In genomic region chr14:79483472-79483871, GRCh38 we compare ENCODE assay signal across 19 cellular contexts.
DNase-seq lines count a peak whose midpoint lies in the region; ATAC-seq and TF ChIP-seq lines count a peak whose summit lies in the region.
"Had no signal": no experiment of that assay in that cellular context is flagged by ENCODE, and none has a peak within 500 bp of the region (broad histone marks: within the 10 kb centered on the region; RNA-seq: fewer than 3 reads in every experiment).

No MANE protein-coding gene starts in this region.

- peaks cover 2% of the 10 kb centered on the region for H3K9me3 Mint-ChIP-seq in neural progenitor cell
- H3K9me3 Mint-ChIP-seq in activated T-cell treated with anti-CD3 and anti-CD28 coated beads, Interleukin-2, amount 50 U/mL, for 4 hours: peaks cover 4% of the 10 kb centered on the region
- H3K9me3 Mint-ChIP-seq in CD8-positive, alpha-beta T cell: peaks cover 2% of the 10 kb centered on the region
- H3K9me3 Mint-ChIP-seq: stimulated activated memory B cell treated with anti-CD40 and anti-IgM and Interleukin-4, amounts not matched to agents 10 μg/mL and 1 μg/mL and 100 μg/mL, for 72 hours had no signal

- no peak for TF ChIP-seq RAD21 in IMR-90 (IDR thresholded peaks at IDR 0.05; ENCODE audit: low read length)

- H3K79me2 ChIP-seq in neural progenitor cell (ENCODE audit: low read depth): no peaks in the 10 kb centered on the region

- intact Hi-C loops in IMR-90 (cut with micrococcal nuclease): no loop called here
- intact Hi-C loops in CD8-positive, alpha-beta T cell (cut with DNase I, micrococcal nuclease): no loop called here

- H3K27ac Mint-ChIP-seq in neural progenitor cell: peak overlapping the region; percentile 50
- no peak overlapping the region for H3K27ac Mint-ChIP-seq in CD8-positive, alpha-beta T cell
- H3K27ac Mint-ChIP-seq: IgD-negative memory B cell; stimulated activated memory B cell treated with anti-CD40 and anti-IgM and Interleukin-4, amounts not matched to agents 10 μg/mL and 1 μg/mL and 100 μg/mL, for 72 hours had no signal

- H3K4me1 ChIP-seq in IMR-90 (ENCODE audit: control insufficient read depth, insufficient read depth, low read length) (no peaks in the 10 kb centered on the region; the same call in 1 of the 2 replicates), neural progenitor cell (peaks cover 40% of the 10 kb centered on the region), HAP-1 (no peaks in the 10 kb centered on the region)
- H3K4me1 ChIP-seq in CD8-positive, alpha-beta T cell (ENCODE audit: insufficient read depth, low read length): no peaks in the 10 kb centered on the region
- H3K4me1 ChIP-seq: BLaER1 treated with 17β-estradiol and CSF1 and Interleukin-3, amounts not matched to agents 10 nM and 100 nM; body of pancreas had no signal

- no TSS peak for BruUV-seq in IMR-90 (replicated peaks; lab: Mats Ljungman, UMichigan)

- H3K27ac ChIP-seq in IMR-90 (ENCODE audit: insufficient read depth, low read length) (no peak overlapping the region), neural progenitor cell (no peak overlapping the region)
- no peak overlapping the region for H3K27ac ChIP-seq in CD8-positive, alpha-beta T cell (ENCODE audit: low read depth, low read length)
- H3K27ac ChIP-seq: BLaER1 treated with 17β-estradiol and CSF1 and Interleukin-3, amounts not matched to agents 10 nM and 100 nM; body of pancreas had no signal

- H3K9ac ChIP-seq in IMR-90 (ENCODE audit: low read depth, low read length): no peak overlapping the region
- H3K9ac ChIP-seq in neural progenitor cell: no peak overlapping the region
- H3K9ac ChIP-seq: BLaER1 treated with 17β-estradiol and CSF1 and Interleukin-3, amounts not matched to agents 10 nM and 100 nM had no signal

- H3K36me3 Mint-ChIP-seq in neural progenitor cell: no peaks in the 10 kb centered on the region
- H3K36me3 Mint-ChIP-seq in activated T-cell treated with anti-CD3 and anti-CD28 coated beads, Interleukin-2, amount 50 U/mL, for 4 hours (ENCODE audit: insufficient read depth): no peaks in the 10 kb centered on the region
- H3K36me3 Mint-ChIP-seq in CD8-positive, alpha-beta T cell: no peaks in the 10 kb centered on the region
- H3K36me3 Mint-ChIP-seq: IgD-negative memory B cell; stimulated activated memory B cell treated with anti-CD40 and anti-IgM and Interleukin-4, amounts not matched to agents 10 μg/mL and 1 μg/mL and 100 μg/mL, for 72 hours had no signal

- no peak for TF ChIP-seq CTCF in IMR-90 (conservative IDR thresholded peaks at IDR 0.05; ENCODE audit: low read depth, low read length)
- TF ChIP-seq CTCF in cardiac fibroblast (IDR thresholded peaks at IDR 0.05; ENCODE audit: low read depth, low read length): no peak
- TF ChIP-seq CTCF in neural progenitor cell (IDR thresholded peaks at IDR 0.05): no peak
- TF ChIP-seq CTCF in CD8-positive, alpha-beta T cell (IDR thresholded peaks at IDR 0.05): no peak

- no peak overlapping the region for H3K4me3 Mint-ChIP-seq in neural progenitor cell
- no peak overlapping the region for H3K4me3 Mint-ChIP-seq in activated T-cell treated with anti-CD3 and anti-CD28 coated beads, Interleukin-2, amount 50 U/mL, for 4 hours
- H3K4me3 Mint-ChIP-seq in CD8-positive, alpha-beta T cell: no peak overlapping the region
- H3K4me3 Mint-ChIP-seq: IgD-negative memory B cell; stimulated activated memory B cell treated with anti-CD40 and anti-IgM and Interleukin-4, amounts not matched to agents 10 μg/mL and 1 μg/mL and 100 μg/mL, for 72 hours had no signal

- no peak overlapping the region; the same call in 2 of the 3 replicates for H2BK15ac ChIP-seq in IMR-90 (ENCODE audit: low read depth, low read length)

- peak; percentile 93 for ATAC-seq in IMR-90 (ENCODE audit: low read depth)
- no peak for ATAC-seq in activated T-cell treated with anti-CD3 and anti-CD28 coated beads, Interleukin-2, amount 50 U/mL, for 4 hours
- no peak for ATAC-seq in CD8-positive, alpha-beta T cell
- ATAC-seq: body of pancreas; left colon; stimulated activated memory B cell treated with anti-CD40 and anti-IgM and Interleukin-4, amounts not matched to agents 10 μg/mL and 1 μg/mL and 100 μg/mL, for 72 hours had no signal

- no peak overlapping the region for H2BK20ac ChIP-seq in IMR-90 (ENCODE audit: low read depth, low read length)

- H4K5ac ChIP-seq in IMR-90 (ENCODE audit: low read depth, low read length): no peak overlapping the region

- H3K18ac ChIP-seq in IMR-90 (ENCODE audit: low read depth, low read length): no peak overlapping the region

- peaks cover 3% of the 10 kb centered on the region; the same call in 1 of the 2 replicates for H3K9me1 ChIP-seq in IMR-90 (ENCODE audit: insufficient read depth, low read length)

- in situ Hi-C loops in IMR-90 (cut with MboI; ENCODE audit: low sequenced_read_pairs) (no loop called here), HAP-1 (cut with MboI; ENCODE audit: low sequenced_read_pairs) (no loop called here)

- H3K9me3 ChIP-seq in IMR-90 (ENCODE audit: control insufficient read depth, insufficient read depth, low read length): no peaks in the 10 kb centered on the region
- no peaks in the 10 kb centered on the region for H3K9me3 ChIP-seq in neural progenitor cell (ENCODE audit: low read depth)
- no peaks in the 10 kb centered on the region for H3K9me3 ChIP-seq in CD8-positive, alpha-beta T cell (ENCODE audit: low read length)
- no peaks in the 10 kb centered on the region for H3K9me3 ChIP-seq in HAP-1
- H3K9me3 ChIP-seq: BLaER1 treated with 17β-estradiol and CSF1 and Interleukin-3, amounts not matched to agents 10 nM and 100 nM; body of pancreas had no signal

- H3F3A ChIP-seq in neural progenitor cell (ENCODE audit: low read depth): peaks cover 4% of the 10 kb centered on the region

- peaks cover 31% of the 10 kb centered on the region for H3K4me1 Mint-ChIP-seq in neural progenitor cell
- H3K4me1 Mint-ChIP-seq in activated T-cell treated with anti-CD3 and anti-CD28 coated beads, Interleukin-2, amount 50 U/mL, for 4 hours (ENCODE audit: low read depth): no peaks in the 10 kb centered on the region
- H3K4me1 Mint-ChIP-seq in CD8-positive, alpha-beta T cell (ENCODE audit: low read depth): no peaks in the 10 kb centered on the region
- H3K4me1 Mint-ChIP-seq: IgD-negative memory B cell; stimulated activated memory B cell treated with anti-CD40 and anti-IgM and Interleukin-4, amounts not matched to agents 10 μg/mL and 1 μg/mL and 100 μg/mL, for 72 hours had no signal

- H3K56ac ChIP-seq in IMR-90 (ENCODE audit: extremely low read depth, insufficient read depth, low read length): no peak overlapping the region

- H3K36me3 ChIP-seq in IMR-90 (ENCODE audit: control insufficient read depth, insufficient read depth, low read length) (no peaks in the 10 kb centered on the region), neural progenitor cell (no peaks in the 10 kb centered on the region), HAP-1 (replicated peaks) (no peaks in the 10 kb centered on the region)
- H3K36me3 ChIP-seq in CD8-positive, alpha-beta T cell (ENCODE audit: insufficient read depth, low read length): no peaks in the 10 kb centered on the region
- H3K36me3 ChIP-seq: BLaER1 treated with 17β-estradiol and CSF1 and Interleukin-3, amounts not matched to agents 10 nM and 100 nM had no signal

- H3K4ac ChIP-seq in IMR-90 (ENCODE audit: low read depth, low read length): no peak overlapping the region

- H2BK120ac ChIP-seq in IMR-90 (ENCODE audit: low read depth, low read length): no peak overlapping the region

- H3K27me3 Mint-ChIP-seq in neural progenitor cell (ENCODE audit: insufficient read depth, low read depth): peaks cover 2% of the 10 kb centered on the region
- no peaks in the 10 kb centered on the region for H3K27me3 Mint-ChIP-seq in activated T-cell treated with anti-CD3 and anti-CD28 coated beads, Interleukin-2, amount 50 U/mL, for 4 hours (ENCODE audit: low read depth)
- H3K27me3 Mint-ChIP-seq in CD8-positive, alpha-beta T cell (ENCODE audit: low read depth): no peaks in the 10 kb centered on the region
- H3K27me3 Mint-ChIP-seq: IgD-negative memory B cell; stimulated activated memory B cell treated with anti-CD40 and anti-IgM and Interleukin-4, amounts not matched to agents 10 μg/mL and 1 μg/mL and 100 μg/mL, for 72 hours had no signal

- H3K79me1 ChIP-seq in IMR-90 (ENCODE audit: low read depth in 1 of 2, low read length in 2 of 2): no peaks in the 10 kb centered on the region; a peak in 1 of 4 replicates

- no peak overlapping the region for H3K23ac ChIP-seq in IMR-90 (ENCODE audit: low read depth, low read length)

- H3K14ac ChIP-seq in IMR-90 (replicated peaks; ENCODE audit: low read depth, low read length): no peak overlapping the region

- no CpG with 5 or more reads among the region's 2 CpGs for WGBS in IMR-90 (ENCODE audit: extremely low coverage in 2 of 2, insufficient read length in 1 of 2), 2 experiments

- no peaks in the 10 kb centered on the region for H4K20me1 ChIP-seq in IMR-90 (ENCODE audit: insufficient read depth, low read length)
- H4K20me1 ChIP-seq in neural progenitor cell (ENCODE audit: low read depth): no peaks in the 10 kb centered on the region
- H4K20me1 ChIP-seq: BLaER1 treated with 17β-estradiol and CSF1 and Interleukin-3, amounts not matched to agents 10 nM and 100 nM had no signal

- H3K4me2 ChIP-seq in IMR-90 (ENCODE audit: low read depth, low read length) (no peak overlapping the region), neural progenitor cell (peak overlapping the region; percentile 30)
- H3K4me2 ChIP-seq: BLaER1 treated with 17β-estradiol and CSF1 and Interleukin-3, amounts not matched to agents 10 nM and 100 nM had no signal

- no peak overlapping the region for H3K4me3 ChIP-seq in IMR-90 (ENCODE audit: insufficient read depth, low read depth, low read length)
- H3K4me3 ChIP-seq in cardiac fibroblast (replicated peaks in 1 of 2; ENCODE audit: low read depth in 2 of 2, low read length in 2 of 2): no peak overlapping the region
- H3K4me3 ChIP-seq in neural progenitor cell: no peak overlapping the region
- no peak overlapping the region for H3K4me3 ChIP-seq in CD8-positive, alpha-beta T cell (ENCODE audit: low read depth, low read length)
- H3K4me3 ChIP-seq in HAP-1: no peak overlapping the region
- H3K4me3 ChIP-seq: BLaER1 treated with 17β-estradiol and CSF1 and Interleukin-3, amounts not matched to agents 10 nM and 100 nM; body of pancreas had no signal

- no peak overlapping the region for H2AK9ac ChIP-seq in IMR-90 (replicated peaks; ENCODE audit: low read depth, low read length, poor library complexity)

- dilution Hi-C loops in IMR-90 (cut with HindIII; ENCODE audit: low sequenced_read_pairs, unreplicated experiment): no loop called here

- H3K27me3 ChIP-seq in IMR-90 (ENCODE audit: control insufficient read depth, insufficient read depth, low read length) (no peaks in the 10 kb centered on the region), neural progenitor cell (no peaks in the 10 kb centered on the region), HAP-1 (ENCODE audit: low read depth) (no peaks in the 10 kb centered on the region)
- no peaks in the 10 kb centered on the region for H3K27me3 ChIP-seq in CD8-positive, alpha-beta T cell (ENCODE audit: insufficient read depth, low read length)
- H3K27me3 ChIP-seq: BLaER1 treated with 17β-estradiol and CSF1 and Interleukin-3, amounts not matched to agents 10 nM and 100 nM; body of pancreas had no signal

- H2AFZ ChIP-seq in IMR-90 (replicated peaks; ENCODE audit: low read length, poor library complexity) (no peak overlapping the region), neural progenitor cell (replicated peaks) (no peak overlapping the region)

- DNase-seq in DMS53 (lab: John Stamatoyannopoulos, UW) (peak; percentile 33), IMR-90 (peak; percentile 93), cardiac fibroblast (ENCODE audit: low read depth in 2 of 2) (peak; percentile 11 to 56), neural progenitor cell (ENCODE audit: low spot score) (no peak), NCI-H748 treated with DMSO at 0.1 percent for 48 hours (lab: John Stamatoyannopoulos, UW) (no peak), HAP-1 (ENCODE audit: low spot score in 2 of 2) (no peak)
- DNase-seq in activated T-cell treated with anti-CD3 and anti-CD28 coated beads, Interleukin-2, amount 50 U/mL, for 4 hours: no peak
- no peak for DNase-seq in CD8-positive, alpha-beta T cell
- DNase-seq: activated gamma-delta T cell treated with Interleukin-2 at 50 U/mL for 16 hours; body of pancreas; effector CD4-positive, alpha-beta T cell; left colon; NCI-H1105 treated with DMSO at 0.1 percent for 48 hours; NCI-H510A treated with DMSO at 0.1 percent for 48 hours; RPMI8226; stimulated activated CD4-positive, alpha-beta T cell treated with anti-CD3 and anti-CD28 coated beads, Interleukin-4, amount 100 ng/mL, for 4 hours had no signal

- POLR2A ChIA-PET in IMR-90 (lab: Charles Lee; ENCODE audit: unreplicated experiment): no interaction called here
- POLR2A ChIA-PET in CD8-positive, alpha-beta T cell (lab: Charles Lee): no interaction called here

- TF ChIP-seq POLR2A in IMR-90 (IDR thresholded peaks at IDR 0.05; ENCODE audit: low read depth, low read length): no peak

- CTCF ChIA-PET in IMR-90 (lab: Yijun Ruan, JAX): interaction anchor here (0.6 to 1.5 kb wide), 2 partner anchors 10 to 261 kb away, joined by 3 read pairs; no protein-coding TSS in a partner anchor
- CTCF ChIA-PET in CD8-positive, alpha-beta T cell (lab: Charles Lee): no interaction called here

- no peak overlapping the region for H2BK5ac ChIP-seq in IMR-90 (ENCODE audit: low read depth, low read length, poor library complexity, severe bottlenecking)

- H2AK5ac ChIP-seq in IMR-90 (ENCODE audit: low read depth, low read length): no peak overlapping the region

- H4K91ac ChIP-seq in IMR-90 (ENCODE audit: insufficient read depth, low read depth, low read length): no peak overlapping the region

- no peak overlapping the region for H4K8ac ChIP-seq in IMR-90 (ENCODE audit: low read depth in 2 of 2, low read length in 2 of 2)

Comparison
In these comparisons a context has a peak if more than half of its experiments do, and no peak if none do; other contexts are left out.
1. DNase-seq: peak in DMS53 (single experiment), IMR-90 (single experiment) and cardiac fibroblast (2 of 2); none in neural progenitor cell (single experiment), NCI-H748 treated with DMSO at 0.1 percent for 48 hours (single experiment), activated T-cell treated with anti-CD3 and anti-CD28 coated beads, Interleukin-2, amount 50 U/mL, for 4 hours (single experiment), CD8-positive, alpha-beta T cell (0 of 7) and HAP-1 (0 of 2).